8 cellular contexts compared by ENCODE assay signal in the genomic region with DNA sequence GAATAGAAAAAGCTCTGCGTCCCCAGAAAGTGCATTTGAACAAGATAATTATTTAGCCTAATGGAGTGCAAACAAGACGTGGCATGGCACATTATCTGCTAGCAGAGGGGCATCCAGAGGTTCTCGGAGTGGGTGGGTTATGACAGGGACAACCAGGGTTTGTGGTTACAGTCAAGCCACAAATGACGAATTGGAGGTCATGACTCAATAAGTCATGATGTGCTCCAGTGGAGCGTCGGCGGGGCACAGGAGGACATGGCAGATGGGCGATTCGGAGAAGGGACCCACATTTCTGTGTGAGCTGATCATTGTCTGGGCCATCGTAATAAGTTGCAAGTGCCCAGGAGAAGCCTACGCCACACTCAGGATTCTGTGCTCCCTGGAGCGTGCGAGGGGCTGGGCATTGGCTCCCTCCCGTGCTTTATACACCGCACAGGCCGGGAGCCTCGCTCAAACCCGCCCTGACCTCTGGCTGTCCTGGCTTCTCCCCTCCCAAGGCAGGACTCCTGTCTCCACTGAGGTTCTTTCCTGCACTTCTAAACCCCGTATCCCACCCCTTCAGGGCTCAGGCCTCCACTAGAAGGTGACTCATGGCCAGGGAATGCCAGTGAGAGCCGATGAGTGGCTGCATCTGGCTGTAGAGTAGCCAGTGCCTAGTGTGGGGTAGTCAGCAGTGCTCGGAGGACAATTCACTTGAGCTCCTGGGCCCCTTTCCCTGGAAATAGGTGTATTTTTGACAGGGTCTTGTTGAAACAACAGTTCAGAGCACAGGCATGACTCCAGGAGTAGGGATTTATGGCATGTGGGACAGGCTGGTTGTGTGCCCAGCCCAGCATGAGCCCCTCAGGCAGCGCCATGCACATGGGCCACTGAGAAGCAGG.
DNase-seq lines count a peak whose midpoint lies in the region; ATAC-seq, FAIRE-seq and TF ChIP-seq lines count a peak whose summit lies in the region.

No MANE protein-coding gene starts in this region.

- no peak overlapping the region for H3K14ac ChIP-seq in H1 (ENCODE audit: insufficient read length)

- H3K27ac ChIP-seq in H1 (ENCODE audit: low read depth, low read length) (no peak overlapping the region), osteoblast (ENCODE audit: low read depth, low read length) (peak overlapping the region; percentile 93)

- no peak overlapping the region for H2BK20ac ChIP-seq in H1 (ENCODE audit: low read length)

- no peak for TF ChIP-seq RAD21 in H1 (IDR thresholded peaks at IDR 0.05 in 1 of 2, conservative IDR thresholded peaks at IDR 0.05 in 1 of 2; ENCODE audit: low read depth in 2 of 2, low read length in 2 of 2)

- peaks cover 3% of the 10 kb centered on the region; the same call in 1 of the 2 replicates for H3K79me1 ChIP-seq in H1 (ENCODE audit: low read depth, low read length)

- H3K79me2 ChIP-seq in H1 (ENCODE audit: control insufficient read depth in 1 of 2, insufficient read depth in 2 of 2, low read length in 2 of 2) (no peaks in the 10 kb centered on the region), osteoblast (ENCODE audit: insufficient read depth, low read length) (no peaks in the 10 kb centered on the region)

- H2BK120ac ChIP-seq in H1 (replicated peaks; ENCODE audit: low read depth, low read length): no peak overlapping the region

- no peak overlapping the region for H3K9ac ChIP-seq in H1 (replicated peaks in 1 of 4; ENCODE audit: extremely low read depth in 1 of 4, low read depth in 3 of 4, low read length in 3 of 4)

- H3K4me3 ChIP-seq in H1 (ENCODE audit: extremely low read depth in 1 of 4, insufficient read depth in 2 of 4, low read depth in 3 of 4, low read length in 4 of 4): no peak overlapping the region
- H3K4me3 ChIP-seq in osteoblast (ENCODE audit: insufficient read depth, low read length): peak overlapping the region; percentile 4

- no peaks in the 10 kb centered on the region for H3K9me3 ChIP-seq in H1 (ENCODE audit: insufficient read depth in 2 of 2, low read depth in 1 of 2, low read length in 1 of 2)
- no peaks in the 10 kb centered on the region for H3K9me3 ChIP-seq in osteoblast (ENCODE audit: low read depth, low read length)

- no peak for TF ChIP-seq CTCF in H1 (IDR thresholded peaks at IDR 0.05; ENCODE audit: control extremely low read depth in 1 of 3, insufficient read depth in 1 of 3, low read depth in 1 of 3, low read length in 3 of 3)
- no peak for TF ChIP-seq CTCF in osteoblast (IDR thresholded peaks at IDR 0.05; ENCODE audit: extremely low read depth, low read depth, low read length)

- H3K4ac ChIP-seq in H1 (replicated peaks; ENCODE audit: insufficient read length, low read depth, low read length): no peak overlapping the region

- FAIRE-seq in H1 (lab: Jason Lieb, UNC): no peak

- H3K4me2 ChIP-seq in H1 (ENCODE audit: insufficient read depth in 1 of 2, low read depth in 2 of 2, low read length in 2 of 2) (no peak overlapping the region), osteoblast (ENCODE audit: insufficient read depth, low read length) (peak overlapping the region; percentile 66)

- peaks cover 0 to 5% of the 10 kb centered on the region in 2 experiments for H4K20me1 ChIP-seq in H1 (replicated peaks in 1 of 2; ENCODE audit: control insufficient read depth in 1 of 2, insufficient read depth in 2 of 2, low read length in 2 of 2)
- H4K20me1 ChIP-seq in osteoblast (ENCODE audit: insufficient read depth, low read length): no peaks in the 10 kb centered on the region

- no peaks in the 10 kb centered on the region; a peak in 1 of 7 replicates for H3K4me1 ChIP-seq in H1 (replicated peaks in 1 of 4; ENCODE audit: control insufficient read depth in 3 of 4, insufficient read depth in 4 of 4, low read length in 3 of 4)
- peaks cover 30% of the 10 kb centered on the region for H3K4me1 ChIP-seq in osteoblast (ENCODE audit: insufficient read depth, low read length)

- peak; percentile 97 for DNase-seq in Caki2 (ENCODE audit: low read depth)
- DNase-seq in LHCN-M2 (ENCODE audit: low read depth): peak; percentile 92
- DNase-seq in H1 (ENCODE audit: low read depth in 1 of 2, low spot score in 2 of 2): no peak
- peak; percentile 99 for DNase-seq in osteoblast (ENCODE audit: insufficient read length, low spot score, missing footprints)
- no peak for DNase-seq in NCI-H1105 treated with DMSO at 0.1 percent for 48 hours (lab: John Stamatoyannopoulos, UW)
- no peak for DNase-seq in cerebellar nuclear complex (lab: John Stamatoyannopoulos, UW)
- no peak for DNase-seq in NCI-H524 (lab: John Stamatoyannopoulos, UW)

- no peak for TF ChIP-seq POLR2A in H1 (IDR thresholded peaks at IDR 0.05; ENCODE audit: control extremely low read depth in 1 of 2, low read depth in 2 of 2, low read length in 2 of 2)

- H2AFZ ChIP-seq in H1 (ENCODE audit: low read length): no peak overlapping the region
- peak overlapping the region; percentile 35 for H2AFZ ChIP-seq in osteoblast (ENCODE audit: low read length)

- H4K91ac ChIP-seq in H1 (replicated peaks; ENCODE audit: insufficient read length, low read length): no peak overlapping the region

- TF ChIP-seq EP300 in H1 (IDR thresholded peaks at IDR 0.05; ENCODE audit: borderline replicate concordance in 1 of 2, low read depth in 2 of 2, low read length in 2 of 2): no peak

- no peak overlapping the region for H3K23ac ChIP-seq in H1 (ENCODE audit: insufficient read length)

- CTCF ChIA-PET in H1 (lab: Charles Lee; ENCODE audit: partially characterized antibody): interaction anchor here (0.8 to 1.8 kb wide), 5 partner anchors 10 to 211 kb away, joined by 3 to 6 read pairs (median 4); no protein-coding TSS in a partner anchor

- no peak overlapping the region for H4K8ac ChIP-seq in H1 (ENCODE audit: extremely low read depth, insufficient read depth, low read length)

- no peak overlapping the region for H2BK15ac ChIP-seq in H1 (ENCODE audit: low read length)

- in situ Hi-C loops in Caki2 (cut with HindIII; ENCODE audit: low pct_unique_long_range_greater_than_20kb, low sequenced_read_pairs): no loop called here

- H3K18ac ChIP-seq in H1 (ENCODE audit: extremely low read depth, low read length): no peak overlapping the region

- H3K23me2 ChIP-seq in H1 (ENCODE audit: low read depth, low read length): no peaks in the 10 kb centered on the region

- ATAC-seq in HG03039 (IDR thresholded peaks at IDR 0.05; ENCODE audit: unreplicated experiment): no peak

- no peak overlapping the region for H3K56ac ChIP-seq in H1 (replicated peaks; ENCODE audit: insufficient read length, low read depth, low read length)

- H4K5ac ChIP-seq in H1 (ENCODE audit: insufficient read length, low read depth, low read length): no peak overlapping the region

- H2AK5ac ChIP-seq in H1 (ENCODE audit: low read depth, low read length): no peak overlapping the region

- 90% methylated on average over 22 of the region's 22 CpGs; no CpG with 5 or more reads in 1 of the 2 experiments for WGBS in H1 (ENCODE audit: extremely low coverage in 1 of 2, insufficient coverage in 1 of 2, insufficient read length in 1 of 2, insufficient replicate concordance in 2 of 2, low coverage in 1 of 2, low lambda C conversion rate in 2 of 2, missing lambda C conversion rate in 1 of 2), 2 experiments

- H2BK12ac ChIP-seq in H1 (ENCODE audit: low read depth, low read length): no peak overlapping the region

- POLR2A ChIA-PET in H1 (lab: Charles Lee; ENCODE audit: partially characterized antibody): no interaction called here

- H3K27me3 ChIP-seq in H1 (replicated peaks in 1 of 4; ENCODE audit: control insufficient read depth in 3 of 4, extremely low read depth in 1 of 4, insufficient read depth in 3 of 4, low read length in 3 of 4): no peaks in the 10 kb centered on the region
- H3K27me3 ChIP-seq in osteoblast (ENCODE audit: insufficient read depth, low read length): no peaks in the 10 kb centered on the region

- H2BK5ac ChIP-seq in H1 (ENCODE audit: low read depth, low read length): no peak overlapping the region

- peaks cover 17 to 64% (median 54%) of the 10 kb centered on the region in 4 experiments for H3K36me3 ChIP-seq in H1 (ENCODE audit: control insufficient read depth in 2 of 4, insufficient read depth in 4 of 4, low read length in 3 of 4)
- peaks cover 80% of the 10 kb centered on the region for H3K36me3 ChIP-seq in osteoblast (ENCODE audit: insufficient read depth, low read length)

TF ChIP-seq in H1, 55 proteins besides CTCF, POLR2A, EP300 and RAD21:
- TF ChIP-seq TEAD4 (IDR thresholded peaks at IDR 0.05; ENCODE audit: low read depth, low read length) (no peak), JUND (IDR thresholded peaks at IDR 0.05; ENCODE audit: low read length) (peak; percentile 38; the same call in 1 of the 2 replicates)
TF ChIP-seq in H1: peak in this region for 1.

Comparison
In these comparisons a context has a peak if more than half of its experiments do, and no peak if none do; other contexts are left out.
1. DNase-seq: peak in Caki2 (single experiment), LHCN-M2 (single experiment) and osteoblast (single experiment); none in H1 (0 of 2), NCI-H1105 treated with DMSO at 0.1 percent for 48 hours (single experiment), cerebellar nuclear complex (0 of 2) and NCI-H524 (0 of 2).